Comparison of ENCODE assay signal across 8 cellular contexts in genomic region chr11:17351510-17352176, GRCh38. TPM values are rescaled to one million over a fixed set of nuclear protein-coding genes. Genes with fewer than 3 reads are reported as not detected.
DNase-seq lines count a peak whose midpoint lies in the region; ATAC-seq and TF ChIP-seq lines count a peak whose summit lies in the region.

A gene with protein sequence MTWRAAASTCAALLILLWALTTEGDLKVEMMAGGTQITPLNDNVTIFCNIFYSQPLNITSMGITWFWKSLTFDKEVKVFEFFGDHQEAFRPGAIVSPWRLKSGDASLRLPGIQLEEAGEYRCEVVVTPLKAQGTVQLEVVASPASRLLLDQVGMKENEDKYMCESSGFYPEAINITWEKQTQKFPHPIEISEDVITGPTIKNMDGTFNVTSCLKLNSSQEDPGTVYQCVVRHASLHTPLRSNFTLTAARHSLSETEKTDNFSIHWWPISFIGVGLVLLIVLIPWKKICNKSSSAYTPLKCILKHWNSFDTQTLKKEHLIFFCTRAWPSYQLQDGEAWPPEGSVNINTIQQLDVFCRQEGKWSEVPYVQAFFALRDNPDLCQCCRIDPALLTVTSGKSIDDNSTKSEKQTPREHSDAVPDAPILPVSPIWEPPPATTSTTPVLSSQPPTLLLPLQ (plus strand): TSS chr11:17351800. CDS start chr11:17351970, 170 bp downstream.

- peak; percentile 71 for ATAC-seq in CD8-positive, alpha-beta T cell
- ATAC-seq in activated naive CD4-positive, alpha-beta T cell treated with anti-CD3 and anti-CD28 coated beads, Interleukin-2, amount 50 U/mL, for 72 hours, result peak; percentile 50 to 55
- ATAC-seq in GM18870 (IDR thresholded peaks at IDR 0.05; ENCODE audit: unreplicated experiment), result no peak

- intact Hi-C loops in CD8-positive, alpha-beta T cell (cut with DNase I, micrococcal nuclease), result loop anchor here (1.0 to 10.0 kb wide), 7 partner anchors 17 to 617 kb away; partner anchors contain the start of genes NUCB2 (in 2 of the 2), RPS13 (in 2 of the 2), C11orf58 (in 1 of the 2) and PIK3C2A (in 1 of the 2)
- intact Hi-C loops in head of caudate nucleus (cut with DNase I), result no loop called here

- no peak for TF ChIP-seq CTCF in CD8-positive, alpha-beta T cell (IDR thresholded peaks at IDR 0.05)
- TF ChIP-seq CTCF in suprapubic skin (IDR thresholded peaks at IDR 0.05), result no peak

- TF ChIP-seq POLR2A in suprapubic skin (IDR thresholded peaks at IDR 0.05), result no peak

- H3K4me3 ChIP-seq in CD8-positive, alpha-beta T cell (ENCODE audit: low read depth, low read length), result peak within 1 kb of the TSS; percentile 57
- H3K4me3 ChIP-seq in suprapubic skin, result peak within 1 kb of the TSS; percentile 72

- no peaks in the 10 kb centered on the region for H3K27me3 ChIP-seq in CD8-positive, alpha-beta T cell (ENCODE audit: insufficient read depth, low read length)
- H3K27me3 ChIP-seq in suprapubic skin, result no peaks in the 10 kb centered on the region

- CTCF ChIA-PET in CD8-positive, alpha-beta T cell (lab: Charles Lee), result no interaction called here

- peak within 1 kb of the TSS; percentile 90 for H3K27ac Mint-ChIP-seq in CD8-positive, alpha-beta T cell
- peak within 1 kb of the TSS; percentile 59 to 70 for H3K27ac Mint-ChIP-seq in activated naive CD4-positive, alpha-beta T cell treated with anti-CD3 and anti-CD28 coated beads, Interleukin-2, amount 50 U/mL, for 72 hours

- peaks cover 20% of the 10 kb centered on the region for H3K4me1 ChIP-seq in CD8-positive, alpha-beta T cell (ENCODE audit: insufficient read depth, low read length)
- peaks cover 24% of the 10 kb centered on the region for H3K4me1 ChIP-seq in suprapubic skin

- H3K27me3 Mint-ChIP-seq in CD8-positive, alpha-beta T cell (ENCODE audit: low read depth), result no peaks in the 10 kb centered on the region

- H3K4me1 Mint-ChIP-seq in CD8-positive, alpha-beta T cell (ENCODE audit: low read depth), result peaks cover 30% of the 10 kb centered on the region

- POLR2A ChIA-PET in CD8-positive, alpha-beta T cell (lab: Charles Lee), result interaction anchor here (0.6 to 0.7 kb wide), 2 partner anchors 74 to 103 kb away, joined by 3 to 5 read pairs; no protein-coding TSS in a partner anchor

- peak within 1 kb of the TSS; percentile 91 for H3K4me3 Mint-ChIP-seq in CD8-positive, alpha-beta T cell

- H3K36me3 ChIP-seq in CD8-positive, alpha-beta T cell (ENCODE audit: insufficient read depth, low read length), result no peaks in the 10 kb centered on the region
- no peaks in the 10 kb centered on the region for H3K36me3 ChIP-seq in suprapubic skin

- no peak for TF ChIP-seq EP300 in suprapubic skin (IDR thresholded peaks at IDR 0.05)

- H3K9me3 ChIP-seq in CD8-positive, alpha-beta T cell (ENCODE audit: low read length), result no peaks in the 10 kb centered on the region
- no peaks in the 10 kb centered on the region for H3K9me3 ChIP-seq in suprapubic skin

- WGBS in suprapubic skin, result under 1% methylated on average over 34 of the region's 61 CpGs

- H3K9me3 Mint-ChIP-seq in CD8-positive, alpha-beta T cell, result peaks cover 2% of the 10 kb centered on the region
- H3K9me3 Mint-ChIP-seq in activated naive CD4-positive, alpha-beta T cell treated with anti-CD3 and anti-CD28 coated beads, Interleukin-2, amount 50 U/mL, for 72 hours, result no peaks in the 10 kb centered on the region

- DNase-seq in CD8-positive, alpha-beta T cell, result peak; percentile 26 to 81 (median 51)
- DNase-seq in HPDE6-E6E7 (ENCODE audit: extremely low spot score) (peak; percentile 20), SKM-1 (lab: John Stamatoyannopoulos, UW; ENCODE audit: unreplicated experiment) (peak; percentile 60), head of caudate nucleus (peak; percentile 29 to 87 (median 63)), occipital lobe (lab: John Stamatoyannopoulos, UW) (peak; percentile 55), suprapubic skin (ENCODE audit: low spot score in 2 of 2) (peak; percentile 78 to 83)
- peak; percentile 37 to 74 for DNase-seq in activated naive CD4-positive, alpha-beta T cell treated with anti-CD3 and anti-CD28 coated beads, Interleukin-2, amount 50 U/mL, for 72 hours (ENCODE audit: low spot score in 2 of 2)

- H3K27ac ChIP-seq in CD8-positive, alpha-beta T cell (ENCODE audit: low read depth, low read length), result peak within 1 kb of the TSS; percentile 35
- H3K27ac ChIP-seq in suprapubic skin, result peak within 1 kb of the TSS; percentile 26

- H3K36me3 Mint-ChIP-seq in CD8-positive, alpha-beta T cell, result peaks cover 15% of the 10 kb centered on the region
- H3K36me3 Mint-ChIP-seq in activated naive CD4-positive, alpha-beta T cell treated with anti-CD3 and anti-CD28 coated beads, Interleukin-2, amount 50 U/mL, for 72 hours, result peaks cover 0 to 7% of the 10 kb centered on the region in 2 donors

RNA-seq across cellular contexts. Expression of the gene that starts here (rescaled TPM):
- total RNA-seq in CD8-positive, alpha-beta T cell, result 10 to 100 TPM; 11.2 TPM
- 1 to 10 TPM in 1 of 2 donors, under 1 TPM in 1; 0.54 to 2.7 TPM for total RNA-seq in activated naive CD4-positive, alpha-beta T cell treated with anti-CD3 and anti-CD28 coated beads, Interleukin-2, amount 50 U/mL, for 72 hours
- 12.0 TPM for total RNA-seq in occipital lobe
- total RNA-seq in suprapubic skin, result 1 to 10 TPM; 4.6 to 7.4 (median 6.3) TPM

Comparison
In these comparisons a context has a peak if more than half of its experiments do, and no peak if none do; other contexts are left out.
1. DNase-seq: peak in every context shown above with its lines; median percentile 80 in suprapubic skin; 63 in head of caudate nucleus; 60 in SKM-1; 56 in activated naive CD4-positive, alpha-beta T cell treated with anti-CD3 and anti-CD28 coated beads, Interleukin-2, amount 50 U/mL, for 72 hours; 55 in occipital lobe; 51 in CD8-positive, alpha-beta T cell; 20 in HPDE6-E6E7.